In genomic region chr12:120851444-120851843, GRCh38 we compare ENCODE assay signal across 1 cellular context.
TF ChIP-seq lines count a peak whose summit lies in the region.

No MANE protein-coding gene starts in this region.

TF ChIP-seq in GM12878, 131 proteins besides CTCF, POLR2A, EP300 and RAD21 (continued from another document):
- TF ChIP-seq USF1 (IDR thresholded peaks at IDR 0.05; ENCODE audit: borderline replicate concordance, extremely low read length, insufficient read depth, low read depth, low read length) (no peak), KDM1A (IDR thresholded peaks at IDR 0.05; ENCODE audit: borderline replicate concordance) (no peak), ZNF687 (IDR thresholded peaks at IDR 0.05) (no peak), NR2F1 (conservative IDR thresholded peaks at IDR 0.05) (peak; percentile 80), ATF7 (IDR thresholded peaks at IDR 0.05; ENCODE audit: low read depth) (peak; percentile 41; the same call in 1 of the 2 replicates), ZBTB33 (IDR thresholded peaks at IDR 0.05) (peak; percentile 55; the same call in 1 of the 2 replicates), ZNF384 (IDR thresholded peaks at IDR 0.05; ENCODE audit: borderline replicate concordance, low read depth, low read length) (peak; percentile 51; the same call in 1 of the 2 replicates), RBBP5 (conservative IDR thresholded peaks at IDR 0.05) (no peak), ZNF622 (IDR thresholded peaks at IDR 0.05) (no peak), IRF5 (IDR thresholded peaks at IDR 0.05; ENCODE audit: borderline replicate concordance) (no peak), IKZF1 (conservative IDR thresholded peaks at IDR 0.05) (peak; percentile 74), RAD51 (IDR thresholded peaks at IDR 0.05) (peak; percentile 42; the same call in 1 of the 2 replicates), NFIC (IDR thresholded peaks at IDR 0.05; ENCODE audit: low read depth, low read length) (0 out of 2 replicates have a peak, but pooled peaks have one; percentile 17), ZBTB4 (CRISPR knock-in tag; IDR thresholded peaks at IDR 0.05) (no peak), BACH1 (IDR thresholded peaks at IDR 0.05; ENCODE audit: borderline replicate concordance) (no peak), ZNF24 (IDR thresholded peaks at IDR 0.05) (no peak; the same call in 1 of the 2 replicates), SMARCA5 (IDR thresholded peaks at IDR 0.05) (0 out of 2 replicates have a peak, but pooled peaks have one; percentile 40), BHLHE40 (IDR thresholded peaks at IDR 0.05; ENCODE audit: borderline replicate concordance in 1 of 2, low read depth in 2 of 2, low read length in 1 of 2) (peak in 1 of 2 experiments; percentile 36; a peak in 1 of 4 replicates), ETV6 (conservative IDR thresholded peaks at IDR 0.05 in 1 of 2, IDR thresholded peaks at IDR 0.05 in 1 of 2; ENCODE audit: borderline replicate concordance in 1 of 2, low read depth in 1 of 2) (peak in 1 of 2 experiments; percentile 90; a peak in 2 of 4 replicates)
